ENCODE assay signal across 1 cellular context in genomic region chr2:226583715-226584114, GRCh38.
A peak's percentile ranks its signal among the peaks of the same experiment; 100 is the strongest.
TF ChIP-seq lines count a peak whose summit lies in the region.

No MANE protein-coding gene starts in this region.

TF ChIP-seq in HepG2, 621 proteins besides CTCF, POLR2A, EP300 and RAD21 (continued from another document and continues in another):
- TF ChIP-seq TGIF2 (CRISPR knock-in tag; IDR thresholded peaks at IDR 0.05) (peak; percentile 44; the same call in 1 of the 2 replicates), MLXIP (CRISPR knock-in tag; IDR thresholded peaks at IDR 0.05; ENCODE audit: borderline replicate concordance) (no peak), ETV5 (CRISPR knock-in tag; IDR thresholded peaks at IDR 0.05; ENCODE audit: borderline replicate concordance) (peak; percentile 85; the same call in 1 of the 2 replicates), ZNF44 (CRISPR knock-in tag; IDR thresholded peaks at IDR 0.05) (no peak), ZNF251 (CRISPR knock-in tag; IDR thresholded peaks at IDR 0.05) (no peak), REST (IDR thresholded peaks at IDR 0.05; ENCODE audit: borderline replicate concordance in 1 of 2, low read depth in 1 of 2, low read length in 2 of 2) (0 out of 4 replicates have a peak, but pooled peaks of 1 of the 2 experiments have one; percentile 32), STAG1 (CRISPR knock-in tag; IDR thresholded peaks at IDR 0.05) (peak; percentile 28; the same call in 1 of the 2 replicates), ATM (IDR thresholded peaks at IDR 0.05; ENCODE audit: borderline replicate concordance) (no peak), PATZ1 (CRISPR knock-in tag; IDR thresholded peaks at IDR 0.05) (peak; percentile 37; the same call in 1 of the 2 replicates), ZMYM3 (CRISPR knock-in tag; IDR thresholded peaks at IDR 0.05) (peak; percentile 52; the same call in 1 of the 2 replicates), ESRRA (CRISPR knock-in tag; IDR thresholded peaks at IDR 0.05; ENCODE audit: low read depth) (0 out of 2 replicates have a peak, but pooled peaks have one; percentile 48), ZSCAN12 (CRISPR knock-in tag; IDR thresholded peaks at IDR 0.05) (0 out of 2 replicates have a peak, but pooled peaks have one; percentile 48), PRDM10 (CRISPR knock-in tag; IDR thresholded peaks at IDR 0.05; ENCODE audit: low read depth) (no peak; the same call in 1 of the 2 replicates), ZNF784 (CRISPR knock-in tag; IDR thresholded peaks at IDR 0.05; ENCODE audit: borderline replicate concordance) (no peak), GTF2F1 (IDR thresholded peaks at IDR 0.05; ENCODE audit: low read length) (no peak), JUND (CRISPR knock-in tag; IDR thresholded peaks at IDR 0.05) (peak; percentile 95), HNF1B (CRISPR knock-in tag; IDR thresholded peaks at IDR 0.05) (peak; percentile 82), ZNF512B (CRISPR knock-in tag; IDR thresholded peaks at IDR 0.05; ENCODE audit: borderline replicate concordance) (no peak), ZBTB14 (CRISPR knock-in tag; IDR thresholded peaks at IDR 0.05) (no peak), ZNF672 (CRISPR knock-in tag; IDR thresholded peaks at IDR 0.05) (no peak), FOXP1 (IDR thresholded peaks at IDR 0.05) (no peak), FOXP1 (CRISPR knock-in tag; IDR thresholded peaks at IDR 0.05) (peak; percentile 83), YEATS2 (CRISPR knock-in tag; IDR thresholded peaks at IDR 0.05; ENCODE audit: borderline replicate concordance) (peak; percentile 57; the same call in 1 of the 2 replicates), ELK4 (CRISPR knock-in tag; IDR thresholded peaks at IDR 0.05; ENCODE audit: borderline replicate concordance) (no peak), MTF1 (CRISPR knock-in tag; IDR thresholded peaks at IDR 0.05) (no peak), CREB1 (IDR thresholded peaks at IDR 0.05) (no peak), CREB1 (CRISPR knock-in tag; IDR thresholded peaks at IDR 0.05) (peak; percentile 71; the same call in 1 of the 2 replicates), PITX1 (CRISPR knock-in tag; IDR thresholded peaks at IDR 0.05) (no peak), FOXJ3 (CRISPR knock-in tag; IDR thresholded peaks at IDR 0.05; ENCODE audit: borderline replicate concordance) (peak; percentile 85; the same call in 1 of the 2 replicates), NKX3-1 (CRISPR knock-in tag; IDR thresholded peaks at IDR 0.05) (peak; percentile 63; the same call in 1 of the 2 replicates), ZNF605 (CRISPR knock-in tag; IDR thresholded peaks at IDR 0.05) (no peak), ZNF576 (CRISPR knock-in tag; IDR thresholded peaks at IDR 0.05) (no peak), ZNF850 (CRISPR knock-in tag; conservative IDR thresholded peaks at IDR 0.05) (no peak), ZFP90 (CRISPR knock-in tag; IDR thresholded peaks at IDR 0.05; ENCODE audit: borderline replicate concordance) (no peak), ZNF704 (CRISPR knock-in tag; IDR thresholded peaks at IDR 0.05; ENCODE audit: borderline replicate concordance) (no peak), ATF7-NPFF (CRISPR knock-in tag; IDR thresholded peaks at IDR 0.05; ENCODE audit: low read depth) (no peak)
